In the genomic region with DNA sequence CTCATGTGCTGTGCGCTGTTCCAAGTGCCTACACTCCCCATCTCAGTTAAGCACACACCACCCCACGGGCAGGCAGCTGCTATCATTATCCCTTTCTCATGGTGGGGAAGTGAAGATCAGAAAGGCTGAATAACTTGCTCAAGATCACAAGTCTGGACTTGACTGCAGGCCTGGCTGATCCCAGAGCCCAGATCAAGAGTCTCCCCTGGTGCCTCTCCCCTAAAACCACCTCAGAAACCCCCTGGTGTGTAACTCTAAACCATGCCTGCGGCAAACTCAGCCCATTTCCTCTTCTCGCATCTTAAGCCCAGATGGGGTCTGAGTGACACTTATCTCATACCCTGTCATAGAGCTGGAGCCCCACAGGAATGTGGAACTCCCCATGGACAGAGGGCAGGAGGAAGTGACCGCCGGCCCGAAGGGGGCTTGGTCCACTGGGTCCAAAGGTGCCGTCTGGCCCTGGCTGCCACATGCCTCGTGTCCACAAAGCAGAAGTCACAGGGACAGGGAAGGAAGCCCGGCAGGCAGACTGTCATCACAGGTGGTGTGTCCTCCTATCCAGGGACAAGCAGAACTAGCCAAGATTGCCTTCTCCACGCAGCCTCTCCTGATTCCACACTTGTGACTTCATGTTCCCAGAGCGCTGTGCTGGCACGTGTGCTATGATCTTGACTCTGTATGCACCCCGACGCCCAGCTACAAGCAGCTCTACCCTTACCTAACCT, we compare ENCODE assay signal across 8 cellular contexts.
A peak's percentile ranks its signal among the peaks of the same experiment; 100 is the strongest.
DNase-seq lines count a peak whose midpoint lies in the region; ATAC-seq and TF ChIP-seq lines count a peak whose summit lies in the region.

No MANE protein-coding gene starts in this region.

- no peak overlapping the region for H3K27ac ChIP-seq in foreskin keratinocyte
- H3K27ac ChIP-seq in PC-3 (ENCODE audit: low read length): no peak overlapping the region

- peak; percentile 78 for ATAC-seq in HG03565 (IDR thresholded peaks at IDR 0.05; ENCODE audit: unreplicated experiment)
- ATAC-seq in foreskin keratinocyte: peak; percentile 66
- no peak for ATAC-seq in PC-3

- no peak overlapping the region for H2AFZ ChIP-seq in PC-3 (ENCODE audit: low read length)

- H3K4me1 Mint-ChIP-seq in Caco-2 (ENCODE audit: low read depth, unreplicated experiment): no peaks in the 10 kb centered on the region

- H3K9me3 Mint-ChIP-seq in Caco-2 (ENCODE audit: unreplicated experiment): no peaks in the 10 kb centered on the region

- POLR2A ChIA-PET in Caco-2 (lab: Charles Lee): no interaction called here
- POLR2A ChIA-PET in PC-3 (lab: Charles Lee; ENCODE audit: unreplicated experiment): no interaction called here

- no peak overlapping the region for H3K4me3 Mint-ChIP-seq in Caco-2 (ENCODE audit: unreplicated experiment)

- no TSS peak for BruUV-seq in Caco-2 (replicated peaks; lab: Mats Ljungman, UMichigan)
- BruUV-seq in PC-3 (replicated peaks; lab: Mats Ljungman, UMichigan): no TSS peak

- no peaks in the 10 kb centered on the region for H3F3A ChIP-seq in PC-3 (ENCODE audit: low read length, unreplicated experiment)

- CTCF ChIA-PET in Caco-2 (lab: Charles Lee): no interaction called here
- CTCF ChIA-PET in PC-3 (lab: Charles Lee): no interaction called here

- H3K4me1 ChIP-seq in Caco-2: no peaks in the 10 kb centered on the region; the same call in 1 of the 2 replicates
- no peaks in the 10 kb centered on the region for H3K4me1 ChIP-seq in foreskin keratinocyte
- H3K4me1 ChIP-seq in PC-3 (ENCODE audit: insufficient read depth, low read length): no peaks in the 10 kb centered on the region

- no peaks in the 10 kb centered on the region for H3K9me2 ChIP-seq in PC-3 (replicated peaks; ENCODE audit: low read length)

- no peaks in the 10 kb centered on the region for H3K27me3 ChIP-seq in Caco-2 (replicated peaks; ENCODE audit: control insufficient read depth, insufficient read depth, low read length)
- H3K27me3 ChIP-seq in foreskin keratinocyte: peaks cover 47% of the 10 kb centered on the region
- peaks cover 60% of the 10 kb centered on the region for H3K27me3 ChIP-seq in PC-3 (ENCODE audit: low read length)

- H3K27me3 Mint-ChIP-seq in Caco-2 (ENCODE audit: insufficient read depth, unreplicated experiment): no peaks in the 10 kb centered on the region

- H3K4me3 ChIP-seq in Caco-2 (ENCODE audit: low read depth, low read length) (no peak overlapping the region), PC-3 (ENCODE audit: low read length) (no peak overlapping the region)

- H3K36me3 ChIP-seq in Caco-2 (ENCODE audit: control insufficient read depth, insufficient read depth, low read length) (no peaks in the 10 kb centered on the region), PC-3 (ENCODE audit: low read depth, low read length) (no peaks in the 10 kb centered on the region)

- no peak overlapping the region for H3K9ac ChIP-seq in PC-3 (ENCODE audit: low read length)

- no peak overlapping the region for H3K27ac Mint-ChIP-seq in Caco-2 (ENCODE audit: unreplicated experiment)

- H3K79me2 ChIP-seq in PC-3 (ENCODE audit: low read length): no peaks in the 10 kb centered on the region

- intact Hi-C loops in Caco-2 (cut with micrococcal nuclease; ENCODE audit: unreplicated experiment) (no loop called here), PC-3 (cut with micrococcal nuclease) (no loop called here)

- H4K20me1 ChIP-seq in PC-3 (ENCODE audit: low read length): no peaks in the 10 kb centered on the region

- H3K9me3 ChIP-seq in Caco-2 (no peaks in the 10 kb centered on the region), PC-3 (ENCODE audit: low read length) (no peaks in the 10 kb centered on the region)

- DNase-seq in Caco-2 (peak; percentile 10 to 55), GM20000 (ENCODE audit: low spot score) (peak; percentile 72), foreskin keratinocyte (peak; percentile 41 to 50), PC-3 (no peak), foreskin melanocyte (no peak), activated gamma-delta T cell (lab: John Stamatoyannopoulos, UW) (no peak), OCI-M2 (lab: John Stamatoyannopoulos, UW; ENCODE audit: unreplicated experiment) (no peak)

- H3K36me3 Mint-ChIP-seq in Caco-2 (ENCODE audit: insufficient read depth, unreplicated experiment): no peaks in the 10 kb centered on the region

- TF ChIP-seq CTCF in Caco-2 (IDR thresholded peaks at IDR 0.05; ENCODE audit: insufficient read depth in 1 of 2, low read depth in 1 of 2, low read length in 1 of 2, severe bottlenecking in 1 of 2, unreplicated experiment in 1 of 2): no peak
- TF ChIP-seq CTCF in GM20000 (IDR thresholded peaks at IDR 0.05; ENCODE audit: extremely low read depth, missing control alignments): no peak
- no peak for TF ChIP-seq CTCF in foreskin keratinocyte (conservative IDR thresholded peaks at IDR 0.05)
- TF ChIP-seq CTCF in PC-3 (conservative IDR thresholded peaks at IDR 0.05; ENCODE audit: low read depth, low read length): no peak

- H3K4me2 ChIP-seq in PC-3 (ENCODE audit: low read length): no peak overlapping the region

Comparison
In these comparisons a context has a peak if more than half of its experiments do, and no peak if none do; other contexts are left out.
1. DNase-seq: peak in Caco-2 (2 of 2), GM20000 (single experiment) and foreskin keratinocyte (2 of 2); none in PC-3 (single experiment), foreskin melanocyte (single experiment), activated gamma-delta T cell (single experiment) and OCI-M2 (single experiment).